In the genomic region with DNA sequence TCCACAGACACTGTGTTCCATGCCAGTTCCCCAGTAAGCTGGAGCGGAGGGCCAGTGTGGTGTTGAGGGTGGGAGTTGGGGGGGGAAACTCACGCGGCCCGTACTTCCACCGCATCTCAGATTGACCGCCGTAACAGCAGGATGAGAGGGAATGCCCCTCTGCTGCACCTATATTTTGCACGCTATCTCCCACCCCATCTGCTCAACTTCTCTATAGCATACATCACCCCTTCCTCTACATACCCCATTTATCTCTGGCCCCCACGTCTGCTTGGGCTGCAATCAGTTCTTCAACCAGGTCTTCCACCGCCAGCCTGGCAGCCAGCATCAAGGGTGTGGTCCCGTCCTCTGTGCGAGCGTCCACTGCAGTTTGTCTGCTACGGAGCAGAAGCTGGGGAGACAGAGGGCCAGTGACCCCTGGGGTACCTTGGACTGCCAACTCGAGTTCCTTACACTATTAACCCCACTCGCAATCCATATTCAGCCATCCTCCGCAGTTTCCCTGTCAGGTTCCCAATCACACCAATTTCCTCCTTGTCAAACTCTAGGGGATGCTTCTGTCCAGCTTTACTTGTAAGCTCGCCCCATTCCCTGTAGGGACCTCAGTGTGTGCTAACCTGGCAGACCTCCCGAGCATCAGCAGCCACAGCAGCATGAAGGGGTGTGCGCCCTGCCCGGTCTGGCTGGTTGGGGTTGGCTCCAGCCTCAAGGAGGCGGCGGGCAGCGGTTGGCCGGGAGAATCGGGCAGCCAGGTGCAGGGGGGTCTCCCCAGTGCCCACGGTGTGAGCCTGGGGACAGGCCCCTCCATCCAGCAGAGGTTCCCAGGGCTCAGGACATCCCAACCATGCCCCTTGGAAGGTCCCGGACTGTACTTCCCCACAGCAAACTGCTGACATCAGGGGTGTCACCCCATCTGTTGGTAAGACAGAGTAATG, we compare ENCODE assay signal across 8 cellular contexts. TPM values are rescaled to one million over a fixed set of nuclear protein-coding genes. Genes with fewer than 3 reads are reported as not detected.
DNase-seq lines count a peak whose midpoint lies in the region; ATAC-seq and TF ChIP-seq lines count a peak whose summit lies in the region.

No MANE protein-coding gene starts in this region.

- in situ Hi-C loops in mammary epithelial cell (cut with MboI; ENCODE audit: low sequenced_read_pairs in 2 of 2) = no loop called here

- ATAC-seq in right lobe of liver (no peak), GM18498 (IDR thresholded peaks at IDR 0.05; ENCODE audit: unreplicated experiment) (no peak), HG02610 (IDR thresholded peaks at IDR 0.05; ENCODE audit: unreplicated experiment) (no peak)

- H3K79me2 ChIP-seq in mammary epithelial cell (ENCODE audit: insufficient read depth, low read length) = no peaks in the 10 kb centered on the region

- H3K9ac ChIP-seq in BLaER1 treated with 17β-estradiol and CSF1 and Interleukin-3, amounts not matched to agents 10 nM and 100 nM = peak overlapping the region; percentile 87 to 97 (median 92)
- peak overlapping the region; percentile 99 for H3K9ac ChIP-seq in mammary epithelial cell (ENCODE audit: insufficient read depth, low read length)

- peak overlapping the region; percentile 69 to 87 (median 78) for H3K4me3 ChIP-seq in BLaER1 treated with 17β-estradiol and CSF1 and Interleukin-3, amounts not matched to agents 10 nM and 100 nM
- H3K4me3 ChIP-seq in mammary epithelial cell (replicated peaks in 1 of 3; ENCODE audit: insufficient read depth in 1 of 3, low read depth in 2 of 3, low read length in 3 of 3) = peak overlapping the region; percentile 47 to 74 (median 70)
- H3K4me3 ChIP-seq in right lobe of liver = peak overlapping the region; percentile 58 to 87 (median 78)

- BruUV-seq in mammary epithelial cell (replicated peaks; lab: Mats Ljungman, UMichigan) = no TSS peak

- no peaks in the 10 kb centered on the region for H3K9me3 ChIP-seq in BLaER1 treated with 17β-estradiol and CSF1 and Interleukin-3, amounts not matched to agents 10 nM and 100 nM (replicated peaks in 1 of 11)
- H3K9me3 ChIP-seq in mammary epithelial cell (replicated peaks; ENCODE audit: insufficient read depth, low read length) = no peaks in the 10 kb centered on the region
- H3K9me3 ChIP-seq in right lobe of liver = no peaks in the 10 kb centered on the region

- TF ChIP-seq CTCF in mammary epithelial cell (conservative IDR thresholded peaks at IDR 0.05 in 1 of 2, IDR thresholded peaks at IDR 0.05 in 1 of 2; ENCODE audit: extremely low read depth in 1 of 2, insufficient read depth in 1 of 2, low read depth in 1 of 2, low read length in 2 of 2) = no peak
- no peak for TF ChIP-seq CTCF in right lobe of liver (IDR thresholded peaks at IDR 0.05)

- H4K20me1 ChIP-seq in BLaER1 treated with 17β-estradiol and CSF1 and Interleukin-3, amounts not matched to agents 10 nM and 100 nM = no peaks in the 10 kb centered on the region
- H4K20me1 ChIP-seq in mammary epithelial cell (ENCODE audit: insufficient read depth, low read length) = no peaks in the 10 kb centered on the region

- CTCF ChIA-PET in mammary epithelial cell (lab: Charles Lee; ENCODE audit: low non-redundant PET) = no interaction called here

- DNase-seq in MV-4-11 (lab: John Stamatoyannopoulos, UW) (peak; percentile 65), mammary epithelial cell (no peak), right lobe of liver (no peak), HPDE6-E6E7 (ENCODE audit: extremely low spot score) (no peak)

- no peaks in the 10 kb centered on the region for H3K27me3 ChIP-seq in BLaER1 treated with 17β-estradiol and CSF1 and Interleukin-3, amounts not matched to agents 10 nM and 100 nM
- no peaks in the 10 kb centered on the region for H3K27me3 ChIP-seq in mammary epithelial cell (ENCODE audit: insufficient read depth, low read length)
- H3K27me3 ChIP-seq in right lobe of liver = no peaks in the 10 kb centered on the region

- dilution Hi-C loops in mammary epithelial cell (cut with HindIII; ENCODE audit: low sequenced_read_pairs) = no loop called here

- peaks cover 41 to 47% (median 45%) of the 10 kb centered on the region in 10 experiments for H3K4me1 ChIP-seq in BLaER1 treated with 17β-estradiol and CSF1 and Interleukin-3, amounts not matched to agents 10 nM and 100 nM
- peaks cover 26% of the 10 kb centered on the region for H3K4me1 ChIP-seq in mammary epithelial cell (ENCODE audit: insufficient read depth, low read length)
- H3K4me1 ChIP-seq in right lobe of liver = peaks cover 0 to 11% (median 5%) of the 10 kb centered on the region in 4 donors

- WGBS in mammary epithelial cell (ENCODE audit: low coverage, missing lambda C conversion rate) = 36% methylated on average over 18 of the region's 28 CpGs
- WGBS in right lobe of liver (ENCODE audit: insufficient coverage, low coverage, low lambda C conversion rate, missing lambda C conversion rate) = 43% methylated on average over 14 of the region's 28 CpGs

- peak overlapping the region; percentile 80 to 99 (median 95) for H3K4me2 ChIP-seq in BLaER1 treated with 17β-estradiol and CSF1 and Interleukin-3, amounts not matched to agents 10 nM and 100 nM
- H3K4me2 ChIP-seq in mammary epithelial cell (ENCODE audit: insufficient read depth, low read depth, low read length) = peak overlapping the region; percentile 93

- H2AFZ ChIP-seq in mammary epithelial cell (ENCODE audit: low read depth, low read length) = peak overlapping the region; percentile 72

- intact Hi-C loops in mammary epithelial cell (cut with micrococcal nuclease) = loop anchor here (5.0 to 10.0 kb wide), 4 partner anchors 50 to 775 kb away; a partner anchor contains a TSS
- intact Hi-C loops in right lobe of liver (cut with DNase I) = no loop called here

- no peak for TF ChIP-seq POLR2A in right lobe of liver (IDR thresholded peaks at IDR 0.05)

- H3K36me3 ChIP-seq in BLaER1 treated with 17β-estradiol and CSF1 and Interleukin-3, amounts not matched to agents 10 nM and 100 nM = no peaks in the 10 kb centered on the region
- H3K36me3 ChIP-seq in mammary epithelial cell (ENCODE audit: insufficient read depth, low read length) = no peaks in the 10 kb centered on the region
- no peaks in the 10 kb centered on the region for H3K36me3 ChIP-seq in right lobe of liver

- peak overlapping the region; percentile 91 to 99 (median 97) for H3K27ac ChIP-seq in BLaER1 treated with 17β-estradiol and CSF1 and Interleukin-3, amounts not matched to agents 10 nM and 100 nM
- H3K27ac ChIP-seq in mammary epithelial cell (ENCODE audit: insufficient read depth, low read depth, low read length) (peak overlapping the region; percentile 98), right lobe of liver (peak overlapping the region; percentile 97 to 99 (median 99)), temporal lobe (ENCODE audit: low read depth, low read length) (peak overlapping the region; percentile 100)

RNA-seq across cellular contexts. Expression of a gene that starts 4.5 kb away (rescaled TPM):
- total RNA-seq in mammary epithelial cell (1 to 10 TPM; 1.7 to 3.1 TPM), right lobe of liver (1 to 10 TPM; 3.7 to 9.2 (median 5.7) TPM), temporal lobe (0.49 TPM)
- 3.9 TPM for polyA plus RNA-seq in mammary epithelial cell
- 1.3 TPM for polyA minus RNA-seq in mammary epithelial cell

RNA-seq across cellular contexts. Expression of a gene that starts 6.9 kb away (rescaled TPM):
- total RNA-seq in mammary epithelial cell (10 to 100 TPM; 28.5 to 59.1 TPM), right lobe of liver (10 to 100 TPM; 15.5 to 29.5 (median 24.3) TPM), temporal lobe (21.4 TPM)
- 39.1 TPM for polyA plus RNA-seq in mammary epithelial cell
- polyA minus RNA-seq in mammary epithelial cell = 30.7 TPM

RNA-seq across cellular contexts. Expression of a gene that starts 12.9 kb away (rescaled TPM):
- total RNA-seq in mammary epithelial cell = 1 to 10 TPM in 1 of 2 donors, under 1 TPM in 1; 0.33 to 6.1 TPM
- polyA plus RNA-seq in mammary epithelial cell = 1.8 TPM
- not detected for polyA minus RNA-seq in mammary epithelial cell
- total RNA-seq in right lobe of liver = 1 to 10 TPM in 4 of 6 experiments, under 1 TPM in 2; 0.81 to 3.4 (median 1.8) TPM
- total RNA-seq in temporal lobe = 0.98 TPM

RNA-seq across cellular contexts. Expression of a gene that starts 18.7 kb away (rescaled TPM):
- total RNA-seq in mammary epithelial cell (10 to 100 TPM; 28.4 to 28.7 TPM), right lobe of liver (10 to 100 TPM; 50.5 to 90.4 (median 60.9) TPM), temporal lobe (61.5 TPM)
- 65.3 TPM for polyA plus RNA-seq in mammary epithelial cell
- polyA minus RNA-seq in mammary epithelial cell = 47.0 TPM

RNA-seq across cellular contexts. Expression of a gene that starts 21.1 kb away (rescaled TPM):
- total RNA-seq in mammary epithelial cell (10 to 100 TPM; 32.5 to 56.5 TPM), right lobe of liver (10 to 100 TPM; 23.5 to 36.9 (median 31.6) TPM), temporal lobe (17.5 TPM)
- polyA plus RNA-seq in mammary epithelial cell = 97.8 TPM
- 143 TPM for polyA minus RNA-seq in mammary epithelial cell
